11 cellular contexts compared by ENCODE assay signal in genomic region chr3:52890735-52891134, GRCh38. TPM values are rescaled to one million over a fixed set of nuclear protein-coding genes. Genes with fewer than 3 reads are reported as not detected.
A peak's percentile ranks its signal among the peaks of the same experiment; 100 is the strongest.
DNase-seq lines count a peak whose midpoint lies in the region; ATAC-seq, FAIRE-seq and TF ChIP-seq lines count a peak whose summit lies in the region.
"Had no signal": no experiment of that assay in that cellular context is flagged by ENCODE, and none has a peak within 500 bp of the region (broad histone marks: within the 10 kb centered on the region; RNA-seq: fewer than 3 reads in every experiment).

No MANE protein-coding gene starts in this region.

- POLR2A ChIA-PET in activated B cell treated with CpG ODN at 0.5 μM for 24 hours (lab: Charles Lee) = no interaction called here

- peak; percentile 35 for ATAC-seq in GM18868 (IDR thresholded peaks at IDR 0.05; ENCODE audit: unreplicated experiment)
- peak; percentile 30 for ATAC-seq in activated B cell treated with CpG ODN at 0.5 μM for 24 hours (ENCODE audit: low read depth)
- no peak for ATAC-seq in HG03095 (IDR thresholded peaks at IDR 0.05; ENCODE audit: unreplicated experiment)

- peak overlapping the region; percentile 59 for H3K27ac Mint-ChIP-seq in activated B cell treated with CpG ODN at 0.5 μM for 24 hours

- no peak overlapping the region for H3K4me3 Mint-ChIP-seq in activated B cell treated with CpG ODN at 0.5 μM for 24 hours

- no peaks in the 10 kb centered on the region for H3K27me3 Mint-ChIP-seq in activated B cell treated with CpG ODN at 0.5 μM for 24 hours

- no peak for TF ChIP-seq POLR2A in erythroblast (IDR thresholded peaks at IDR 0.05; ENCODE audit: low read length)

- no peaks in the 10 kb centered on the region for H3K36me3 ChIP-seq in bronchial epithelial cell (ENCODE audit: control insufficient read depth, insufficient read depth, low read length)
- H3K36me3 ChIP-seq: vagina had no signal

- H3K9me3 Mint-ChIP-seq in activated B cell treated with CpG ODN at 0.5 μM for 24 hours = no peaks in the 10 kb centered on the region

- H3K36me3 Mint-ChIP-seq in activated B cell treated with CpG ODN at 0.5 μM for 24 hours (ENCODE audit: low read depth) = peaks cover 9% of the 10 kb centered on the region

- no peak for TF ChIP-seq CTCF in activated B cell treated with CpG ODN at 0.5 μM for 24 hours (IDR thresholded peaks at IDR 0.05)
- no peak for TF ChIP-seq CTCF in bronchial epithelial cell (IDR thresholded peaks at IDR 0.05; ENCODE audit: insufficient read depth, low read length, severe bottlenecking)

- DNase-seq in activated B cell treated with CpG ODN at 0.5 μM for 24 hours (no peak), bronchial epithelial cell (ENCODE audit: low read depth) (peak; percentile 61), posterior cingulate gyrus (no peak), erythroblast (lab: John Stamatoyannopoulos, UW) (no peak)
- DNase-seq in stimulated activated CD4-positive, alpha-beta T cell treated with anti-CD3 and anti-CD28 coated beads, Interleukin-4, amount 100 ng/mL, for 4 hours = peak; percentile 18 to 46
- DNase-seq: NCI-H1092 treated with DMSO at 0.1 percent for 48 hours, NCI-H774, SW 1271 had no signal

- CTCF ChIA-PET in activated B cell treated with CpG ODN at 0.5 μM for 24 hours (lab: Charles Lee) = no interaction called here

- H3K4me3 ChIP-seq in bronchial epithelial cell (ENCODE audit: low read depth, low read length) = no peak overlapping the region
- H3K4me3 ChIP-seq: vagina had no signal

- no peak for FAIRE-seq in bronchial epithelial cell (lab: Jason Lieb, UNC)

- H3K27me3 ChIP-seq in bronchial epithelial cell (ENCODE audit: control insufficient read depth, insufficient read depth, low read length) = no peaks in the 10 kb centered on the region
- H3K27me3 ChIP-seq: vagina had no signal

- intact Hi-C loops in activated B cell treated with CpG ODN at 0.5 μM for 24 hours (cut with micrococcal nuclease) = no loop called here
- intact Hi-C loops in posterior cingulate gyrus (cut with DNase I) = loop anchor here (10.0 kb wide), 1 partner anchor 154 kb away; the partner anchor contains the start of gene SFMBT1

- H3K4me1 Mint-ChIP-seq in activated B cell treated with CpG ODN at 0.5 μM for 24 hours = peaks cover 46% of the 10 kb centered on the region

RNA-seq across cellular contexts. Expression of gene STIMATE, which starts 6.6 kb away (rescaled TPM):
- 20.8 and 25.8 TPM in 2 replicates for total RNA-seq in activated B cell treated with CpG ODN at 0.5 μM for 24 hours
- total RNA-seq in bronchial epithelial cell = 7.9 and 11.0 TPM in 2 replicates

RNA-seq across cellular contexts. Expression of gene MUSTN1, which starts 55.9 kb away (rescaled TPM):
- total RNA-seq in activated B cell treated with CpG ODN at 0.5 μM for 24 hours (0.83 and 1.6 TPM in 2 replicates), bronchial epithelial cell (not detected in 2 replicates)

Comparison
In these comparisons a context has a peak if more than half of its experiments do, and no peak if none do; other contexts are left out.
1. DNase-seq: peak in bronchial epithelial cell (single experiment) and stimulated activated CD4-positive, alpha-beta T cell treated with anti-CD3 and anti-CD28 coated beads, Interleukin-4, amount 100 ng/mL, for 4 hours (2 of 2); none in activated B cell treated with CpG ODN at 0.5 μM for 24 hours (single experiment), posterior cingulate gyrus (0 of 10) and erythroblast (0 of 2).